In the genomic region with DNA sequence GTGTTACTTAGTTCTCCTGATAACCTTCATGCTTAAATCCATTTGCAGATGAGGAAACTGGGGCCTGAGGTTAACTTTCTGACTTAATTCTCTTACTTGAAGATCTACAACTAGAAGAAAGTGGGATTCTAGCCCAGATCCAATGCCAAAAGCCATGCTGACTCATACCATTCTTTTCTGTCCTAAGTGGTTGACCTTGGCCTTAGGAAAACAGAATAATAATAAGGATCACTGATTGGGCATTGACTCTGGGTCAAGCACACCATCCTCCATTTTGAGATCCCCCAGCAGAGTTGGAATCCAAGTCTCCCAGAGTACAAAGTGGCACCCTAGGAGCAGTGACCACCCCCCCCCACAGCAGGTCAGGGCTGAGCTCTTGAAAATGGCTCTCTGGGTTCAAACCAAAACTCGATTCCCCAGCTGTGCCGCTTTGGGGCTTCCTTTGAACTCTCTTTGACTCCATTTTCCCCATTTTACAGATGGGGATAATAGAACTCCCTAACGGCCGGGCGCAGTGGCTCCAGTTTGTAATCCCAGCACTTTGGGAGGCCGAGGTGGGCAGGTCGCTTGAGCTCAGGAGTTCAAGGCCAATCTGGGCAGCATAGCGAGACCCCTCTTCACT, we compare ENCODE assay signal across 3 cellular contexts.
TF ChIP-seq lines count a peak whose summit lies in the region.

No MANE protein-coding gene starts in this region.

TF ChIP-seq in A549, 52 proteins besides CTCF, POLR2A, EP300 and RAD21:
- TF ChIP-seq EHF (CRISPR knock-in tag; IDR thresholded peaks at IDR 0.05) (no peak), FOSL2 (IDR thresholded peaks at IDR 0.05) (no peak), FOSL2 (CRISPR knock-in tag; IDR thresholded peaks at IDR 0.05) (0 out of 2 replicates have a peak, but pooled peaks have one; percentile 21)

TF ChIP-seq in HCT116, 20 proteins besides CTCF, POLR2A, EP300 and RAD21:
- TF ChIP-seq ZNF274 (IDR thresholded peaks at IDR 0.05; ENCODE audit: low read depth, low read length) (no peak), EGR1 (IDR thresholded peaks at IDR 0.05; ENCODE audit: low read depth) (no peak), ELF1 (IDR thresholded peaks at IDR 0.05; ENCODE audit: borderline replicate concordance, low read depth) (no peak), TCF7L2 (IDR thresholded peaks at IDR 0.05; ENCODE audit: borderline replicate concordance, extremely low read depth, insufficient read depth, insufficient read length) (no peak), EZH2phosphoT487 (IDR thresholded peaks at IDR 0.05; ENCODE audit: borderline replicate concordance) (no peak), SP1 (IDR thresholded peaks at IDR 0.05; ENCODE audit: low read depth) (no peak), CBX3 (IDR thresholded peaks at IDR 0.05; ENCODE audit: low read depth) (no peak), EZH2 (IDR thresholded peaks at IDR 0.05) (no peak), CEBPB (IDR thresholded peaks at IDR 0.05; ENCODE audit: low read depth) (no peak), FOSL1 (IDR thresholded peaks at IDR 0.05; ENCODE audit: low read depth) (no peak), SIN3A (IDR thresholded peaks at IDR 0.05; ENCODE audit: low read depth) (no peak), POLR2AphosphoS5 (IDR thresholded peaks at IDR 0.05; ENCODE audit: low read depth, low read length) (no peak), SRF (IDR thresholded peaks at IDR 0.05; ENCODE audit: low read depth) (no peak), JUND (IDR thresholded peaks at IDR 0.05) (no peak)
- TF ChIP-seq, protein P1, sequence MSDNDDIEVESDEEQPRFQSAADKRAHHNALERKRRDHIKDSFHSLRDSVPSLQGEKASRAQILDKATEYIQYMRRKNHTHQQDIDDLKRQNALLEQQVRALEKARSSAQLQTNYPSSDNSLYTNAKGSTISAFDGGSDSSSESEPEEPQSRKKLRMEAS (IDR thresholded peaks at IDR 0.05), result no peak
- TF ChIP-seq, protein P2, sequence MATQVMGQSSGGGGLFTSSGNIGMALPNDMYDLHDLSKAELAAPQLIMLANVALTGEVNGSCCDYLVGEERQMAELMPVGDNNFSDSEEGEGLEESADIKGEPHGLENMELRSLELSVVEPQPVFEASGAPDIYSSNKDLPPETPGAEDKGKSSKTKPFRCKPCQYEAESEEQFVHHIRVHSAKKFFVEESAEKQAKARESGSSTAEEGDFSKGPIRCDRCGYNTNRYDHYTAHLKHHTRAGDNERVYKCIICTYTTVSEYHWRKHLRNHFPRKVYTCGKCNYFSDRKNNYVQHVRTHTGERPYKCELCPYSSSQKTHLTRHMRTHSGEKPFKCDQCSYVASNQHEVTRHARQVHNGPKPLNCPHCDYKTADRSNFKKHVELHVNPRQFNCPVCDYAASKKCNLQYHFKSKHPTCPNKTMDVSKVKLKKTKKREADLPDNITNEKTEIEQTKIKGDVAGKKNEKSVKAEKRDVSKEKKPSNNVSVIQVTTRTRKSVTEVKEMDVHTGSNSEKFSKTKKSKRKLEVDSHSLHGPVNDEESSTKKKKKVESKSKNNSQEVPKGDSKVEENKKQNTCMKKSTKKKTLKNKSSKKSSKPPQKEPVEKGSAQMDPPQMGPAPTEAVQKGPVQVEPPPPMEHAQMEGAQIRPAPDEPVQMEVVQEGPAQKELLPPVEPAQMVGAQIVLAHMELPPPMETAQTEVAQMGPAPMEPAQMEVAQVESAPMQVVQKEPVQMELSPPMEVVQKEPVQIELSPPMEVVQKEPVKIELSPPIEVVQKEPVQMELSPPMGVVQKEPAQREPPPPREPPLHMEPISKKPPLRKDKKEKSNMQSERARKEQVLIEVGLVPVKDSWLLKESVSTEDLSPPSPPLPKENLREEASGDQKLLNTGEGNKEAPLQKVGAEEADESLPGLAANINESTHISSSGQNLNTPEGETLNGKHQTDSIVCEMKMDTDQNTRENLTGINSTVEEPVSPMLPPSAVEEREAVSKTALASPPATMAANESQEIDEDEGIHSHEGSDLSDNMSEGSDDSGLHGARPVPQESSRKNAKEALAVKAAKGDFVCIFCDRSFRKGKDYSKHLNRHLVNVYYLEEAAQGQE (IDR thresholded peaks at IDR 0.05; ENCODE audit: low read depth), result no peak
- TF ChIP-seq, protein P3, sequence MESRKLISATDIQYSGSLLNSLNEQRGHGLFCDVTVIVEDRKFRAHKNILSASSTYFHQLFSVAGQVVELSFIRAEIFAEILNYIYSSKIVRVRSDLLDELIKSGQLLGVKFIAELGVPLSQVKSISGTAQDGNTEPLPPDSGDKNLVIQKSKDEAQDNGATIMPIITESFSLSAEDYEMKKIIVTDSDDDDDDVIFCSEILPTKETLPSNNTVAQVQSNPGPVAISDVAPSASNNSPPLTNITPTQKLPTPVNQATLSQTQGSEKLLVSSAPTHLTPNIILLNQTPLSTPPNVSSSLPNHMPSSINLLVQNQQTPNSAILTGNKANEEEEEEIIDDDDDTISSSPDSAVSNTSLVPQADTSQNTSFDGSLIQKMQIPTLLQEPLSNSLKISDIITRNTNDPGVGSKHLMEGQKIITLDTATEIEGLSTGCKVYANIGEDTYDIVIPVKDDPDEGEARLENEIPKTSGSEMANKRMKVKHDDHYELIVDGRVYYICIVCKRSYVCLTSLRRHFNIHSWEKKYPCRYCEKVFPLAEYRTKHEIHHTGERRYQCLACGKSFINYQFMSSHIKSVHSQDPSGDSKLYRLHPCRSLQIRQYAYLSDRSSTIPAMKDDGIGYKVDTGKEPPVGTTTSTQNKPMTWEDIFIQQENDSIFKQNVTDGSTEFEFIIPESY (IDR thresholded peaks at IDR 0.05; ENCODE audit: extremely low read depth, insufficient replicate concordance, low read length), result no peak
- TF ChIP-seq, protein P4, sequence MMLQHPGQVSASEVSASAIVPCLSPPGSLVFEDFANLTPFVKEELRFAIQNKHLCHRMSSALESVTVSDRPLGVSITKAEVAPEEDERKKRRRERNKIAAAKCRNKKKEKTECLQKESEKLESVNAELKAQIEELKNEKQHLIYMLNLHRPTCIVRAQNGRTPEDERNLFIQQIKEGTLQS (IDR thresholded peaks at IDR 0.05), result no peak

TF ChIP-seq in HepG2, 621 proteins besides CTCF, POLR2A, EP300 and RAD21 (continues in another document):
- no peak for TF ChIP-seq ZFYVE20 (CRISPR knock-in tag; IDR thresholded peaks at IDR 0.05; ENCODE audit: borderline replicate concordance, low read depth)
- TF ChIP-seq ZSCAN31 (CRISPR knock-in tag; IDR thresholded peaks at IDR 0.05; ENCODE audit: low read depth), result no peak
- TF ChIP-seq ZNF205 (CRISPR knock-in tag; IDR thresholded peaks at IDR 0.05), result no peak
- no peak for TF ChIP-seq HNF4G (IDR thresholded peaks at IDR 0.05; ENCODE audit: borderline replicate concordance, low read depth, low read length)
- no peak for TF ChIP-seq HNF4G (CRISPR knock-in tag; IDR thresholded peaks at IDR 0.05; ENCODE audit: borderline replicate concordance, low read depth)
- TF ChIP-seq XBP1 (CRISPR knock-in tag; IDR thresholded peaks at IDR 0.05), result no peak
- TF ChIP-seq ZNF382 (CRISPR knock-in tag; IDR thresholded peaks at IDR 0.05; ENCODE audit: borderline replicate concordance), result no peak
- TF ChIP-seq KLF6 (CRISPR knock-in tag; IDR thresholded peaks at IDR 0.05), result no peak
- no peak for TF ChIP-seq ZSCAN29 (CRISPR knock-in tag; conservative IDR thresholded peaks at IDR 0.05)
- TF ChIP-seq, protein P5, sequence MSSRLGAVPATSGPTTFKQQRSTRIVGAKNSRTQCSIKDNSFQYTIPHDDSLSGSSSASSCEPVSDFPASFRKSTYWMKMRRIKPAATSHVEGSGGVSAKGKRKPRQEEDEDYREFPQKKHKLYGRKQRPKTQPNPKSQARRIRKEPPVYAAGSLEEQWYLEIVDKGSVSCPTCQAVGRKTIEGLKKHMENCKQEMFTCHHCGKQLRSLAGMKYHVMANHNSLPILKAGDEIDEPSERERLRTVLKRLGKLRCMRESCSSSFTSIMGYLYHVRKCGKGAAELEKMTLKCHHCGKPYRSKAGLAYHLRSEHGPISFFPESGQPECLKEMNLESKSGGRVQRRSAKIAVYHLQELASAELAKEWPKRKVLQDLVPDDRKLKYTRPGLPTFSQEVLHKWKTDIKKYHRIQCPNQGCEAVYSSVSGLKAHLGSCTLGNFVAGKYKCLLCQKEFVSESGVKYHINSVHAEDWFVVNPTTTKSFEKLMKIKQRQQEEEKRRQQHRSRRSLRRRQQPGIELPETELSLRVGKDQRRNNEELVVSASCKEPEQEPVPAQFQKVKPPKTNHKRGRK (CRISPR knock-in tag; IDR thresholded peaks at IDR 0.05), result no peak
- no peak for TF ChIP-seq PHF8 (CRISPR knock-in tag; IDR thresholded peaks at IDR 0.05)
- TF ChIP-seq, protein P6, sequence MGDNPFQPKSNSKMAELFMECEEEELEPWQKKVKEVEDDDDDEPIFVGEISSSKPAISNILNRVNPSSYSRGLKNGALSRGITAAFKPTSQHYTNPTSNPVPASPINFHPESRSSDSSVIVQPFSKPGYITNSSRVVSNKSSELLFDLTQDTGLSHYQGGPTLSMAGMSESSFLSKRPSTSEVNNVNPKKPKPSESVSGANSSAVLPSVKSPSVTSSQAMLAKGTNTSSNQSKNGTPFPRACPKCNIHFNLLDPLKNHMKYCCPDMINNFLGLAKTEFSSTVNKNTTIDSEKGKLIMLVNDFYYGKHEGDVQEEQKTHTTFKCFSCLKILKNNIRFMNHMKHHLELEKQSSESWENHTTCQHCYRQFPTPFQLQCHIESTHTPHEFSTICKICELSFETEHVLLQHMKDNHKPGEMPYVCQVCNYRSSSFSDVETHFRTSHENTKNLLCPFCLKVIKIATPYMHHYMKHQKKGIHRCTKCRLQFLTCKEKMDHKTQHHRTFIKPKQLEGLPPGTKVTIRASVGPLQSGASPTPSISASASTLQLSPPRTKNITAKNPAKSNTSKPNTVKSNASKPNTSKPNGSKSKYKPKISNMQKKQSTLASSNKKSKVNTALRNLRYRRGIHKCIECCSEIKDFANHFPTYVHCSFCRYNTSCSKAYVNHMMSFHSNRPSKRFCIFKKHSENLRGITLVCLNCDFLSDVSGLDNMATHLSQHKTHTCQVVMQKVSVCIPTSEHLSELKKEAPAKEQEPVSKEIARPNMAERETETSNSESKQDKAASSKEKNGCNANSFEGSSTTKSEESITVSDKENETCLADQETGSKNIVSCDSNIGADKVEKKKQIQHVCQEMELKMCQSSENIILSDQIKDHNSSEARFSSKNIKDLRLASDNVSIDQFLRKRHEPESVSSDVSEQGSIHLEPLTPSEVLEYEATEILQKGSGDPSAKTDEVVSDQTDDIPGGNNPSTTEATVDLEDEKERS (CRISPR knock-in tag; IDR thresholded peaks at IDR 0.05), result 0 out of 2 replicates have a peak, but pooled peaks have one; percentile 38
- TF ChIP-seq, protein P7, sequence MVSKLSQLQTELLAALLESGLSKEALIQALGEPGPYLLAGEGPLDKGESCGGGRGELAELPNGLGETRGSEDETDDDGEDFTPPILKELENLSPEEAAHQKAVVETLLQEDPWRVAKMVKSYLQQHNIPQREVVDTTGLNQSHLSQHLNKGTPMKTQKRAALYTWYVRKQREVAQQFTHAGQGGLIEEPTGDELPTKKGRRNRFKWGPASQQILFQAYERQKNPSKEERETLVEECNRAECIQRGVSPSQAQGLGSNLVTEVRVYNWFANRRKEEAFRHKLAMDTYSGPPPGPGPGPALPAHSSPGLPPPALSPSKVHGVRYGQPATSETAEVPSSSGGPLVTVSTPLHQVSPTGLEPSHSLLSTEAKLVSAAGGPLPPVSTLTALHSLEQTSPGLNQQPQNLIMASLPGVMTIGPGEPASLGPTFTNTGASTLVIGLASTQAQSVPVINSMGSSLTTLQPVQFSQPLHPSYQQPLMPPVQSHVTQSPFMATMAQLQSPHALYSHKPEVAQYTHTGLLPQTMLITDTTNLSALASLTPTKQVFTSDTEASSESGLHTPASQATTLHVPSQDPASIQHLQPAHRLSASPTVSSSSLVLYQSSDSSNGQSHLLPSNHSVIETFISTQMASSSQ (IDR thresholded peaks at IDR 0.05; ENCODE audit: low read depth), result no peak
- TF ChIP-seq, protein P7 (CRISPR knock-in tag; IDR thresholded peaks at IDR 0.05; ENCODE audit: borderline replicate concordance), result no peak
- TF ChIP-seq, protein P8, sequence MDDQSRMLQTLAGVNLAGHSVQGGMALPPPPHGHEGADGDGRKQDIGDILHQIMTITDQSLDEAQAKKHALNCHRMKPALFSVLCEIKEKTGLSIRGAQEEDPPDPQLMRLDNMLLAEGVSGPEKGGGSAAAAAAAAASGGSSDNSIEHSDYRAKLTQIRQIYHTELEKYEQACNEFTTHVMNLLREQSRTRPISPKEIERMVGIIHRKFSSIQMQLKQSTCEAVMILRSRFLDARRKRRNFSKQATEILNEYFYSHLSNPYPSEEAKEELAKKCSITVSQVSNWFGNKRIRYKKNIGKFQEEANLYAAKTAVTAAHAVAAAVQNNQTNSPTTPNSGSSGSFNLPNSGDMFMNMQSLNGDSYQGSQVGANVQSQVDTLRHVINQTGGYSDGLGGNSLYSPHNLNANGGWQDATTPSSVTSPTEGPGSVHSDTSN (CRISPR knock-in tag; IDR thresholded peaks at IDR 0.05; ENCODE audit: borderline replicate concordance), result no peak
- TF ChIP-seq ZBTB38 (CRISPR knock-in tag; IDR thresholded peaks at IDR 0.05), result no peak
- no peak for TF ChIP-seq KAT7 (CRISPR knock-in tag; IDR thresholded peaks at IDR 0.05; ENCODE audit: borderline replicate concordance)
- no peak for TF ChIP-seq KDM1A (CRISPR knock-in tag; IDR thresholded peaks at IDR 0.05)
- TF ChIP-seq, protein P9, sequence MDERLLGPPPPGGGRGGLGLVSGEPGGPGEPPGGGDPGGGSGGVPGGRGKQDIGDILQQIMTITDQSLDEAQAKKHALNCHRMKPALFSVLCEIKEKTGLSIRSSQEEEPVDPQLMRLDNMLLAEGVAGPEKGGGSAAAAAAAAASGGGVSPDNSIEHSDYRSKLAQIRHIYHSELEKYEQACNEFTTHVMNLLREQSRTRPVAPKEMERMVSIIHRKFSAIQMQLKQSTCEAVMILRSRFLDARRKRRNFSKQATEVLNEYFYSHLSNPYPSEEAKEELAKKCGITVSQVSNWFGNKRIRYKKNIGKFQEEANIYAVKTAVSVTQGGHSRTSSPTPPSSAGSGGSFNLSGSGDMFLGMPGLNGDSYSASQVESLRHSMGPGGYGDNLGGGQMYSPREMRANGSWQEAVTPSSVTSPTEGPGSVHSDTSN (CRISPR knock-in tag; IDR thresholded peaks at IDR 0.05), result no peak
- TF ChIP-seq, protein P10, sequence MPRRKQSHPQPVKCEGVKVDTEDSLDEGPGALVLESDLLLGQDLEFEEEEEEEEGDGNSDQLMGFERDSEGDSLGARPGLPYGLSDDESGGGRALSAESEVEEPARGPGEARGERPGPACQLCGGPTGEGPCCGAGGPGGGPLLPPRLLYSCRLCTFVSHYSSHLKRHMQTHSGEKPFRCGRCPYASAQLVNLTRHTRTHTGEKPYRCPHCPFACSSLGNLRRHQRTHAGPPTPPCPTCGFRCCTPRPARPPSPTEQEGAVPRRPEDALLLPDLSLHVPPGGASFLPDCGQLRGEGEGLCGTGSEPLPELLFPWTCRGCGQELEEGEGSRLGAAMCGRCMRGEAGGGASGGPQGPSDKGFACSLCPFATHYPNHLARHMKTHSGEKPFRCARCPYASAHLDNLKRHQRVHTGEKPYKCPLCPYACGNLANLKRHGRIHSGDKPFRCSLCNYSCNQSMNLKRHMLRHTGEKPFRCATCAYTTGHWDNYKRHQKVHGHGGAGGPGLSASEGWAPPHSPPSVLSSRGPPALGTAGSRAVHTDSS (CRISPR knock-in tag; conservative IDR thresholded peaks at IDR 0.05), result no peak
- TF ChIP-seq ZNF749 (CRISPR knock-in tag; IDR thresholded peaks at IDR 0.05; ENCODE audit: borderline replicate concordance), result no peak
